ENCODE assay signal across 8 cellular contexts in the genomic region with DNA sequence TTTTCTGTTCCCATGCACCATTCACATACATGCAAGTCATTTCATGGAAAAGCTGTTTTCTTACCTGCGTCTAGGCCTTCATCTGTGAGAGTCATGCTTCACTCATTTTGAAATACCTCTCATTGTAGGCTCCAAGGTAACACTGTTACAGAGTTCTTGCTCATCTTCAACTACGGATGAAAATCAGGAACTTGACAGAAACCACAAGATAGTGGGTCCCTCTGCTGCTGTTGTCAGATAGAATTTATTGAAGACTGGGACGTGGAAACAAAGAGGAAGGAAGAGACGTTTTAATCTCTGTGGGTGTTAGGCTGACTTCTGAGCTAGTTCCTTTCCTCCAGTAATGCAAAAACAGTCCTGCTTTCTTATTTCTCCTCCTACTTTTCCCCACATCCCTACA. TPM values are rescaled to one million over a fixed set of nuclear protein-coding genes. Genes with fewer than 3 reads are reported as not detected.
DNase-seq lines count a peak whose midpoint lies in the region; ATAC-seq and TF ChIP-seq lines count a peak whose summit lies in the region.

TSS of gene P2RY14 (minus strand) at position 320 of the 400 bp plus-strand sequence. CDS start 64,226 bp downstream, outside the sequence.

- no peaks in the 10 kb centered on the region; a peak in 1 of 22 replicates for H3K27me3 ChIP-seq in BLaER1 treated with 17β-estradiol and CSF1 and Interleukin-3, amounts not matched to agents 10 nM and 100 nM
- H3K27me3 ChIP-seq in IMR-90 (ENCODE audit: control insufficient read depth, insufficient read depth, low read length) (no peaks in the 10 kb centered on the region), mucosa of rectum (ENCODE audit: control insufficient read depth in 2 of 2, insufficient read depth in 2 of 2, low read length in 2 of 2) (no peaks in the 10 kb centered on the region), PC-9 (ENCODE audit: insufficient read depth, low read depth) (no peaks in the 10 kb centered on the region)

- no peaks in the 10 kb centered on the region for H3F3A ChIP-seq in PC-9 (ENCODE audit: insufficient read depth, low read depth)

- in situ Hi-C loops in IMR-90 (cut with MboI; ENCODE audit: low sequenced_read_pairs) = loop anchor here (5.0 kb wide), 2 partner anchors 51 to 111 kb away; no protein-coding TSS in a partner anchor

- dilution Hi-C loops in IMR-90 (cut with HindIII; ENCODE audit: low sequenced_read_pairs, unreplicated experiment) = no loop called here

- H3K36me3 Mint-ChIP-seq in activated CD8-positive, alpha-beta T cell treated with anti-CD3 and anti-CD28 coated beads for 36 hours (ENCODE audit: low read depth) = no peaks in the 10 kb centered on the region

- no peak within 1 kb of the TSS for H2AFZ ChIP-seq in IMR-90 (replicated peaks; ENCODE audit: low read length, poor library complexity)
- H2AFZ ChIP-seq in PC-9 = no peak within 1 kb of the TSS

- no peaks in the 10 kb centered on the region for H3K9me3 ChIP-seq in BLaER1 treated with 17β-estradiol and CSF1 and Interleukin-3, amounts not matched to agents 10 nM and 100 nM (replicated peaks in 1 of 11)
- H3K9me3 ChIP-seq in IMR-90 (ENCODE audit: control insufficient read depth, insufficient read depth, low read length) (no peaks in the 10 kb centered on the region), mucosa of rectum (ENCODE audit: control insufficient read depth in 2 of 2, low read length in 2 of 2) (no peaks in the 10 kb centered on the region), PC-9 (ENCODE audit: insufficient read depth, low read depth) (no peaks in the 10 kb centered on the region)

- H3K9me3 Mint-ChIP-seq in activated CD8-positive, alpha-beta T cell treated with anti-CD3 and anti-CD28 coated beads for 36 hours = no peaks in the 10 kb centered on the region

- H3K56ac ChIP-seq in IMR-90 (ENCODE audit: extremely low read depth, insufficient read depth, low read length) = no peak within 1 kb of the TSS

- no peaks in the 10 kb centered on the region for H3K36me3 ChIP-seq in BLaER1 treated with 17β-estradiol and CSF1 and Interleukin-3, amounts not matched to agents 10 nM and 100 nM
- H3K36me3 ChIP-seq in IMR-90 (ENCODE audit: control insufficient read depth, insufficient read depth, low read length) (no peaks in the 10 kb centered on the region), mucosa of rectum (ENCODE audit: control insufficient read depth in 2 of 2, insufficient read depth in 2 of 2, low read length in 2 of 2) (no peaks in the 10 kb centered on the region), PC-9 (ENCODE audit: low read depth) (no peaks in the 10 kb centered on the region)

- TF ChIP-seq POLR2A in IMR-90 (IDR thresholded peaks at IDR 0.05; ENCODE audit: low read depth, low read length) = no peak

- intact Hi-C loops in IMR-90 (cut with micrococcal nuclease) = no loop called here
- intact Hi-C loops in activated CD8-positive, alpha-beta T cell treated with anti-CD3 and anti-CD28 coated beads for 36 hours (cut with micrococcal nuclease) = no loop called here
- intact Hi-C loops in PC-9 (cut with micrococcal nuclease; ENCODE audit: unreplicated experiment) = no loop called here

- H4K8ac ChIP-seq in IMR-90 (ENCODE audit: low read depth in 2 of 2, low read length in 2 of 2) = no peak within 1 kb of the TSS

- H3K9me1 ChIP-seq in IMR-90 (ENCODE audit: insufficient read depth, low read length) = peaks cover 3% of the 10 kb centered on the region

- peaks cover 50% of the 10 kb centered on the region for H3K4me1 Mint-ChIP-seq in activated CD8-positive, alpha-beta T cell treated with anti-CD3 and anti-CD28 coated beads for 36 hours (ENCODE audit: low read depth)

- TF ChIP-seq CTCF in IMR-90 (conservative IDR thresholded peaks at IDR 0.05; ENCODE audit: low read depth, low read length) (no peak), PC-9 (conservative IDR thresholded peaks at IDR 0.05) (no peak)
- TF ChIP-seq CTCF in activated CD8-positive, alpha-beta T cell treated with anti-CD3 and anti-CD28 coated beads for 36 hours (IDR thresholded peaks at IDR 0.05) = no peak

- H4K20me1 ChIP-seq in BLaER1 treated with 17β-estradiol and CSF1 and Interleukin-3, amounts not matched to agents 10 nM and 100 nM = no peaks in the 10 kb centered on the region
- H4K20me1 ChIP-seq in IMR-90 (ENCODE audit: insufficient read depth, low read length) (no peaks in the 10 kb centered on the region), PC-9 (ENCODE audit: insufficient read depth) (no peaks in the 10 kb centered on the region)

- H3K4me1 ChIP-seq in BLaER1 treated with 17β-estradiol and CSF1 and Interleukin-3, amounts not matched to agents 10 nM and 100 nM = peaks cover 51 to 86% (median 75%) of the 10 kb centered on the region in 10 experiments
- H3K4me1 ChIP-seq in IMR-90 (ENCODE audit: control insufficient read depth, insufficient read depth, low read length) (peaks cover 2% of the 10 kb centered on the region; the same call in 1 of the 2 replicates), mucosa of rectum (ENCODE audit: control insufficient read depth in 2 of 2, insufficient read depth in 2 of 2, low read length in 2 of 2) (no peaks in the 10 kb centered on the region), PC-9 (replicated peaks; ENCODE audit: insufficient read depth) (no peaks in the 10 kb centered on the region)

- POLR2A ChIA-PET in IMR-90 (lab: Charles Lee; ENCODE audit: unreplicated experiment) (no interaction called here), PC-9 (lab: Charles Lee; ENCODE audit: unreplicated experiment) (no interaction called here)
- POLR2A ChIA-PET in activated CD8-positive, alpha-beta T cell treated with anti-CD3 and anti-CD28 coated beads for 36 hours (lab: Charles Lee) = interaction anchor here (1.5 to 1.8 kb wide), 2 partner anchors 50 to 75 kb away, joined by 5 to 8 read pairs; partner anchors contain the start of gene GPR171

- no peak within 1 kb of the TSS; the same call in 1 of the 2 replicates for H3K23ac ChIP-seq in IMR-90 (ENCODE audit: low read depth, low read length)

- peak within 1 kb of the TSS; percentile 27 for H3K4me3 Mint-ChIP-seq in activated CD8-positive, alpha-beta T cell treated with anti-CD3 and anti-CD28 coated beads for 36 hours

- H2BK120ac ChIP-seq in IMR-90 (ENCODE audit: low read depth, low read length) = peak within 1 kb of the TSS; percentile 3; the same call in 1 of the 2 replicates

- H3K4me3 ChIP-seq in BLaER1 treated with 17β-estradiol and CSF1 and Interleukin-3, amounts not matched to agents 10 nM and 100 nM = peak within 1 kb of the TSS in 3 of 10 experiments; percentile 11 to 34 (median 24); a peak in 3 of 20 replicates
- H3K4me3 ChIP-seq in IMR-90 (ENCODE audit: insufficient read depth, low read depth, low read length) (no peak within 1 kb of the TSS), mucosa of rectum (ENCODE audit: low read length in 2 of 2) (peak within 1 kb of the TSS in 1 of 2 donors; percentile 56), PC-9 (no peak within 1 kb of the TSS)

- TF ChIP-seq RAD21 in IMR-90 (IDR thresholded peaks at IDR 0.05; ENCODE audit: low read length) = no peak

- H2BK20ac ChIP-seq in IMR-90 (ENCODE audit: low read depth, low read length) = peak within 1 kb of the TSS; percentile 32; the same call in 1 of the 2 replicates

- no CpG with 5 or more reads among the region's 4 CpGs for WGBS in IMR-90 (ENCODE audit: extremely low coverage in 2 of 2, insufficient read length in 1 of 2), 2 experiments

- H3K27ac Mint-ChIP-seq in activated CD8-positive, alpha-beta T cell treated with anti-CD3 and anti-CD28 coated beads for 36 hours = peak within 1 kb of the TSS; percentile 50

- no peak for ATAC-seq in IMR-90 (ENCODE audit: low read depth)
- ATAC-seq in activated CD8-positive, alpha-beta T cell treated with anti-CD3 and anti-CD28 coated beads for 36 hours = peak; percentile 10
- ATAC-seq in HG02623 (IDR thresholded peaks at IDR 0.05; ENCODE audit: unreplicated experiment) = no peak
- no peak for ATAC-seq in HG03025 (IDR thresholded peaks at IDR 0.05; ENCODE audit: low FRiP score, unreplicated experiment)

- no peak for DNase-seq in IMR-90
- no peak for DNase-seq in activated CD8-positive, alpha-beta T cell treated with anti-CD3 and anti-CD28 coated beads for 36 hours
- DNase-seq in PC-9 = no peak
- no peak for DNase-seq in occipital lobe (lab: John Stamatoyannopoulos, UW)

- H4K5ac ChIP-seq in IMR-90 (ENCODE audit: low read depth, low read length) = peak within 1 kb of the TSS; percentile 59; the same call in 1 of the 2 replicates

- BruUV-seq in IMR-90 (replicated peaks; lab: Mats Ljungman, UMichigan) = no TSS peak
- BruUV-seq in PC-9 (replicated peaks; lab: Mats Ljungman, UMichigan) = no TSS peak

- H3K9me2 ChIP-seq in PC-9 (ENCODE audit: insufficient read depth) = no peaks in the 10 kb centered on the region

- H3K79me1 ChIP-seq in IMR-90 (ENCODE audit: low read depth in 1 of 2, low read length in 2 of 2) = no peaks in the 10 kb centered on the region

- no peak within 1 kb of the TSS; the same call in 1 of the 2 replicates for H4K91ac ChIP-seq in IMR-90 (ENCODE audit: insufficient read depth, low read depth, low read length)

- H3K4me2 ChIP-seq in BLaER1 treated with 17β-estradiol and CSF1 and Interleukin-3, amounts not matched to agents 10 nM and 100 nM = peak within 1 kb of the TSS; percentile 54 to 86 (median 79)
- no peak within 1 kb of the TSS for H3K4me2 ChIP-seq in IMR-90 (ENCODE audit: low read depth, low read length)
- H3K4me2 ChIP-seq in PC-9 = no peak within 1 kb of the TSS

- no peak within 1 kb of the TSS for H2AK9ac ChIP-seq in IMR-90 (replicated peaks; ENCODE audit: low read depth, low read length, poor library complexity)

- 0 out of 2 replicates have a peak within 1 kb of the TSS, but pooled peaks have one; percentile 16 for H3K14ac ChIP-seq in IMR-90 (replicated peaks; ENCODE audit: low read depth, low read length)

- H3K9ac ChIP-seq in BLaER1 treated with 17β-estradiol and CSF1 and Interleukin-3, amounts not matched to agents 10 nM and 100 nM = peak within 1 kb of the TSS in 9 of 11 experiments; percentile 8 to 58 (median 45); a peak in 12 of 22 replicates
- H3K9ac ChIP-seq in IMR-90 (ENCODE audit: low read depth, low read length) (no peak within 1 kb of the TSS), mucosa of rectum (ENCODE audit: low read depth in 1 of 2, low read length in 2 of 2) (peak within 1 kb of the TSS in 1 of 2 donors; percentile 18)

- no peak within 1 kb of the TSS for H2AK5ac ChIP-seq in IMR-90 (ENCODE audit: low read depth, low read length)

- 0 out of 3 replicates have a peak within 1 kb of the TSS, but pooled peaks have one; percentile 49 for H2BK15ac ChIP-seq in IMR-90 (ENCODE audit: low read depth, low read length)

- no peaks in the 10 kb centered on the region for H3K27me3 Mint-ChIP-seq in activated CD8-positive, alpha-beta T cell treated with anti-CD3 and anti-CD28 coated beads for 36 hours

- H2BK5ac ChIP-seq in IMR-90 (ENCODE audit: low read depth, low read length, poor library complexity, severe bottlenecking) = no peak within 1 kb of the TSS

- H3K27ac ChIP-seq in BLaER1 treated with 17β-estradiol and CSF1 and Interleukin-3, amounts not matched to agents 10 nM and 100 nM = peak within 1 kb of the TSS in 10 of 11 experiments; percentile 7 to 71 (median 63); a peak in 18 of 22 replicates
- no peak within 1 kb of the TSS for H3K27ac ChIP-seq in IMR-90 (ENCODE audit: insufficient read depth, low read length)
- peak within 1 kb of the TSS; percentile 37 to 44 for H3K27ac ChIP-seq in mucosa of rectum (ENCODE audit: low read depth in 2 of 2, low read length in 2 of 2)
- no peak within 1 kb of the TSS for H3K27ac ChIP-seq in PC-9

- peak within 1 kb of the TSS; percentile 44 for H3K18ac ChIP-seq in IMR-90 (ENCODE audit: low read depth, low read length)

- H3K4ac ChIP-seq in IMR-90 (ENCODE audit: low read depth, low read length) = 0 out of 2 replicates have a peak within 1 kb of the TSS, but pooled peaks have one; percentile 7

- H3K79me2 ChIP-seq in PC-9 (ENCODE audit: low read depth) = no peaks in the 10 kb centered on the region

- CTCF ChIA-PET in IMR-90 (lab: Yijun Ruan, JAX) (interaction anchor here (1.1 to 3.3 kb wide), 3 partner anchors 43 to 50 kb away, joined by 3 to 17 read pairs (median 4); no protein-coding TSS in a partner anchor), PC-9 (lab: Charles Lee) (interaction anchor here (0.6 kb wide), 1 partner anchor 139 kb away, joined by 5 read pairs; no protein-coding TSS in a partner anchor)
- CTCF ChIA-PET in activated CD8-positive, alpha-beta T cell treated with anti-CD3 and anti-CD28 coated beads for 36 hours (lab: Charles Lee) = interaction anchor here (1.0 to 9.2 kb wide), 14 partner anchors 10 to 122 kb away, joined by 3 to 254 read pairs (median 4); no protein-coding TSS in a partner anchor

RNA-seq across cellular contexts. Expression of gene P2RY14, which starts in this region (rescaled TPM):
- total RNA-seq in IMR-90 (2012; rRNA removed) (not detected in 2 replicates), PC-9 (2021) (not detected in 2 replicates), occipital lobe (0.78 TPM)
- not detected in 2 replicates for polyA plus RNA-seq in IMR-90 (2012; rRNA removed)
- not detected in 2 replicates for polyA plus RNA-seq in IMR-90 (2012; cell fraction: cytosol; rRNA removed)
- not detected in 2 replicates for polyA plus RNA-seq in IMR-90 (2012; cell fraction: nucleus; rRNA removed; ENCODE audit: low replicate concordance)
- under 1 TPM; 0.51 to 0.70 TPM for total RNA-seq in activated CD8-positive, alpha-beta T cell treated with anti-CD3 and anti-CD28 coated beads for 36 hours

Comparison
In these comparisons a context has a peak if more than half of its experiments do, and no peak if none do; other contexts are left out.
1. Peak in ATAC-seq in activated CD8-positive, alpha-beta T cell treated with anti-CD3 and anti-CD28 coated beads for 36 hours; RNA of the gene not detected or under 1 TPM.
2. H3K27ac ChIP-seq: peak in BLaER1 treated with 17β-estradiol and CSF1 and Interleukin-3, amounts not matched to agents 10 nM and 100 nM (10 of 11) and mucosa of rectum (2 of 2); none in IMR-90 (single experiment) and PC-9 (single experiment).
3. H3K4me2 ChIP-seq: peak in BLaER1 treated with 17β-estradiol and CSF1 and Interleukin-3, amounts not matched to agents 10 nM and 100 nM (11 of 11); none in IMR-90 (single experiment) and PC-9 (single experiment).